10 cellular contexts compared by ENCODE assay signal in the genomic region with DNA sequence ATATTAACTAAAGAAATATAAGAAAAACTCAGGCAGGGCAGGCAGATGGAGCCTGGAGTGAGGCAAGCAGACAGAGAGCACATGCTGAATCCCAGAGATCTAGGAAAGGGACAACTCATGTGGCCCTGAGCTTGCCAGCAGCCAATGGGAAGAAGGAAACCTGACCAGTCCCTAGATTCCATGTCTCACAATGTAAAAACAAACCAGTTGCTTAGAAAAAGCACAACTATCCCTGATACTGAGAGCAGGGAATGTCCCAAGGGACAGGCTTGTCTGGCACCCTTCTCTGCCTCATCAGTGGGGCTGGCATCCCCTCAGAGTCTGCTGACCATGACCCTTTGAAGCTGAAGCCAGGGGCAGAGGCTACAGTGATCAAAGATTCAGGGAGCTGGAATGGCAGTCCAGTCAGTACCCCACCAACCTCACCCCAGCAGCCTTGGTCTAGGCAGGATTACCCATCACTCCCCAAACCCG. TPM values are rescaled to one million over a fixed set of nuclear protein-coding genes. Genes with fewer than 3 reads are reported as not detected.
DNase-seq lines count a peak whose midpoint lies in the region; ATAC-seq and TF ChIP-seq lines count a peak whose summit lies in the region.
"Had no signal": no experiment of that assay in that cellular context is flagged by ENCODE, and none has a peak within 500 bp of the region (broad histone marks: within the 10 kb centered on the region; RNA-seq: fewer than 3 reads in every experiment).

No MANE protein-coding gene starts in this region.

- H3K36me3 ChIP-seq in MG63 (peaks cover 58% of the 10 kb centered on the region), esophagus muscularis mucosa (peaks cover 0 to 21% (median 0%) of the 10 kb centered on the region in 4 donors), parathyroid adenoma (ENCODE audit: control insufficient read depth, insufficient read depth, low read length) (no peaks in the 10 kb centered on the region), body of pancreas (replicated peaks in 1 of 2; ENCODE audit: insufficient read depth in 1 of 2, low read depth in 2 of 2) (no peaks in the 10 kb centered on the region)
- H3K36me3 ChIP-seq in effector memory CD4-positive, alpha-beta T cell (ENCODE audit: control insufficient read depth, insufficient read depth, low read length) = no peaks in the 10 kb centered on the region

- H3K4me3 ChIP-seq in MG63 = no peak overlapping the region
- no peak overlapping the region for H3K4me3 ChIP-seq in esophagus muscularis mucosa
- no peak overlapping the region for H3K4me3 ChIP-seq in parathyroid adenoma (ENCODE audit: low read depth, low read length)
- H3K4me3 ChIP-seq in effector memory CD4-positive, alpha-beta T cell (ENCODE audit: insufficient read depth, low read depth, low read length, poor library complexity, severe bottlenecking) = no peak overlapping the region
- no peak overlapping the region for H3K4me3 ChIP-seq in body of pancreas

- H3K79me2 ChIP-seq in parathyroid adenoma = no peaks in the 10 kb centered on the region

- H3K27me3 ChIP-seq in MG63 (no peaks in the 10 kb centered on the region), esophagus muscularis mucosa (no peaks in the 10 kb centered on the region), parathyroid adenoma (ENCODE audit: control insufficient read depth, insufficient read depth, low read length) (no peaks in the 10 kb centered on the region), body of pancreas (no peaks in the 10 kb centered on the region)
- H3K27me3 ChIP-seq in effector memory CD4-positive, alpha-beta T cell (replicated peaks; ENCODE audit: control insufficient read depth, insufficient read depth, low read length, poor library complexity, severe bottlenecking) = no peaks in the 10 kb centered on the region

- ATAC-seq in body of pancreas = no peak

- WGBS in esophagus muscularis mucosa = no CpG with 5 or more reads among the region's 1 CpG
- 83% methylated on average over 1 of the region's 1 CpG; no CpG with 5 or more reads in 1 of the 2 donors for WGBS in body of pancreas, 2 donors

- DNase-seq in AG08396 (ENCODE audit: low spot score) (peak; percentile 61), MG63 (peak; percentile 26), esophagus muscularis mucosa (ENCODE audit: extremely low spot score) (no peak), SW 1271 (lab: John Stamatoyannopoulos, UW) (no peak), body of pancreas (no peak)
- no peak for DNase-seq in effector memory CD4-positive, alpha-beta T cell
- DNase-seq in activated CD8-positive, alpha-beta memory T cell treated with anti-CD3 and anti-CD28 coated beads, Interleukin-2, amount 50 U/mL, for 4 hours = no peak
- DNase-seq: DMS 273 treated with DMSO at 0.1 percent for 48 hours, SHP77 treated with DMSO at 0.1 percent for 48 hours had no signal

- TF ChIP-seq CTCF in esophagus muscularis mucosa (IDR thresholded peaks at IDR 0.05) = no peak
- no peak for TF ChIP-seq CTCF in parathyroid adenoma (IDR thresholded peaks at IDR 0.05)
- TF ChIP-seq CTCF in body of pancreas (IDR thresholded peaks at IDR 0.05) = no peak

- no peak overlapping the region for H3K4me2 ChIP-seq in parathyroid adenoma (ENCODE audit: low read length)

- no peak overlapping the region for H2AFZ ChIP-seq in parathyroid adenoma

- H3K4me1 ChIP-seq in esophagus muscularis mucosa (peaks cover 100% of the 10 kb centered on the region in 4 donors), parathyroid adenoma (peaks cover 3% of the 10 kb centered on the region), body of pancreas (peaks cover 45% of the 10 kb centered on the region)
- no peaks in the 10 kb centered on the region for H3K4me1 ChIP-seq in effector memory CD4-positive, alpha-beta T cell (ENCODE audit: control insufficient read depth, insufficient read depth, low read length, poor library complexity, severe bottlenecking)

- H3K27ac ChIP-seq in esophagus muscularis mucosa (replicated peaks in 1 of 4) (peak overlapping the region; percentile 93 to 99 (median 98)), parathyroid adenoma (peak overlapping the region; percentile 44), body of pancreas (peak overlapping the region in 2 of 4 donors; percentile 56 to 64)
- no peak overlapping the region for H3K27ac ChIP-seq in effector memory CD4-positive, alpha-beta T cell (ENCODE audit: insufficient read depth, low read length, poor library complexity, severe bottlenecking)

- TF ChIP-seq EP300 in esophagus muscularis mucosa (IDR thresholded peaks at IDR 0.05) = no peak

- TF ChIP-seq POLR2A in esophagus muscularis mucosa (IDR thresholded peaks at IDR 0.05; ENCODE audit: low read depth) (no peak), body of pancreas (IDR thresholded peaks at IDR 0.05) (no peak)

- no peak overlapping the region for H3K9ac ChIP-seq in parathyroid adenoma

- H3K9me3 ChIP-seq in MG63 = no peaks in the 10 kb centered on the region
- no peaks in the 10 kb centered on the region for H3K9me3 ChIP-seq in esophagus muscularis mucosa
- no peaks in the 10 kb centered on the region for H3K9me3 ChIP-seq in parathyroid adenoma (ENCODE audit: control insufficient read depth, low read length)
- no peaks in the 10 kb centered on the region for H3K9me3 ChIP-seq in effector memory CD4-positive, alpha-beta T cell (ENCODE audit: control insufficient read depth, low read length)
- H3K9me3 ChIP-seq in body of pancreas = no peaks in the 10 kb centered on the region

- intact Hi-C loops in esophagus muscularis mucosa (cut with DNase I) (no loop called here), body of pancreas (cut with DNase I) (no loop called here)

RNA-seq across cellular contexts. Expression of gene HSPG2, which starts 27.8 kb away (rescaled TPM):
- 28.0 and 70.4 TPM in 2 replicates for total RNA-seq in MG63 (2014; rRNA removed; shearing (Covaris generic); ENCODE audit: low replicate concordance)
- total RNA-seq in esophagus muscularis mucosa (1,000 to 10,000 TPM in 1 of 4 donors, 100 to 1,000 TPM in 3; 414 to 1,199 (median 595) TPM), body of pancreas (100 to 1,000 TPM in 1 of 2 donors, 10 to 100 TPM in 1; 87.7 to 179 TPM)

Comparison
In these comparisons a context has a peak if more than half of its experiments do, and no peak if none do; other contexts are left out.
1. DNase-seq: peak in AG08396 (single experiment) and MG63 (single experiment); none in esophagus muscularis mucosa (single experiment), SW 1271 (0 of 2), effector memory CD4-positive, alpha-beta T cell (0 of 3), body of pancreas (0 of 4) and activated CD8-positive, alpha-beta memory T cell treated with anti-CD3 and anti-CD28 coated beads, Interleukin-2, amount 50 U/mL, for 4 hours (single experiment).